8 cellular contexts compared by ENCODE assay signal in genomic region chr14:66507722-66508546, GRCh38.
DNase-seq lines count a peak whose midpoint lies in the region; ATAC-seq lines count a peak whose summit lies in the region.

Gene GPHN, plus strand, starts transcription at chr14:66508147.

- DNase-seq in NCI-H2196 treated with DMSO at 0.1 percent for 48 hours (lab: John Stamatoyannopoulos, UW; ENCODE audit: unreplicated experiment) (peak; percentile 96), cerebellar cortex (ENCODE audit: low spot score) (peak; percentile 98), islet precursor cell (peak; percentile 98)
- DNase-seq in stimulated activated CD4-positive, alpha-beta T cell treated with anti-CD3 and anti-CD28 coated beads, Interleukin-12 subunit alpha, Interleukin-12 subunit beta, amount 100 ng/mL, for 48 hours (ENCODE audit: low read depth in 2 of 3, low spot score in 1 of 3), result peak; percentile 78 to 92 (median 89)

- H2AFZ ChIP-seq in ACC112 (ENCODE audit: low read length, unreplicated experiment), result peak within 1 kb of the TSS; percentile 92

- no peaks in the 10 kb centered on the region for H3K27me3 ChIP-seq in ACC112 (ENCODE audit: insufficient read depth, low read length)

- H3K36me3 ChIP-seq in ACC112 (ENCODE audit: insufficient read depth, low read length), result no peaks in the 10 kb centered on the region

- H3K4me1 ChIP-seq in ACC112 (ENCODE audit: control insufficient read depth, insufficient read depth, low read length, unreplicated experiment), result peaks cover 4% of the 10 kb centered on the region

- peak; percentile 83 for ATAC-seq in GM18867 (IDR thresholded peaks at IDR 0.05; ENCODE audit: unreplicated experiment)
- ATAC-seq in HG03103 (IDR thresholded peaks at IDR 0.05; ENCODE audit: low read depth, unreplicated experiment), result peak; percentile 78
- ATAC-seq in activated CD4-positive, CD25-positive, alpha-beta regulatory T cell treated with anti-CD3 and anti-CD28 coated beads, Interleukin-2, amount 50 U/mL, for 24 hours, result peak; percentile 93 to 95

- H3K4me3 ChIP-seq in ACC112 (ENCODE audit: low read depth, low read length), result peak within 1 kb of the TSS; percentile 85

- peaks cover 32% of the 10 kb centered on the region for H3K79me2 ChIP-seq in ACC112 (ENCODE audit: control insufficient read depth, insufficient read depth, low read length, unreplicated experiment)

- H3K27ac ChIP-seq in ACC112 (ENCODE audit: low read depth, low read length), result peak within 1 kb of the TSS; percentile 63

Comparison
In these comparisons a context has a peak if more than half of its experiments do, and no peak if none do; other contexts are left out.
1. Peak in every context shown above with its lines: DNase-seq, ATAC-seq, H3K4me3 ChIP-seq and H3K27ac ChIP-seq.